ENCODE assay signal across 19 cellular contexts in genomic region chr3:29176501-29176900, GRCh38.
DNase-seq lines count a peak whose midpoint lies in the region; ATAC-seq, FAIRE-seq and TF ChIP-seq lines count a peak whose summit lies in the region.
"Had no signal": no experiment of that assay in that cellular context is flagged by ENCODE, and none has a peak within 500 bp of the region (broad histone marks: within the 10 kb centered on the region; RNA-seq: fewer than 3 reads in every experiment).

No MANE protein-coding gene starts in this region.

- no peaks in the 10 kb centered on the region for H3K9me1 ChIP-seq in endothelial cell of umbilical vein (replicated peaks; ENCODE audit: control insufficient read depth, extremely low read depth, insufficient read depth, low read length)

- ATAC-seq in GM18861 (IDR thresholded peaks at IDR 0.05; ENCODE audit: unreplicated experiment) (no peak), HG03442 (IDR thresholded peaks at IDR 0.05; ENCODE audit: unreplicated experiment) (no peak)
- ATAC-seq: body of pancreas, T-helper 17 cell had no signal

- no TSS peak for BruUV-seq in endothelial cell of umbilical vein (replicated peaks; lab: Mats Ljungman, UMichigan)

- H3K4me2 ChIP-seq in endothelial cell of umbilical vein (ENCODE audit: insufficient read depth, low read length) = no peak overlapping the region
- H3K4me2 ChIP-seq: KMS-11 had no signal

- intact Hi-C loops in endothelial cell of umbilical vein (cut with micrococcal nuclease) = no loop called here

- POLR2A ChIA-PET in endothelial cell of umbilical vein (lab: Charles Lee) = no interaction called here

- H3K27me3 ChIP-seq in endothelial cell of umbilical vein (ENCODE audit: control insufficient read depth in 2 of 2, insufficient read depth in 2 of 2, low read length in 2 of 2) = no peaks in the 10 kb centered on the region
- H3K27me3 ChIP-seq: body of pancreas, spleen, upper lobe of left lung had no signal

- dilution Hi-C loops in endothelial cell of umbilical vein (cut with MboI; ENCODE audit: extremely low pct_ligation_motif_present, low sequenced_read_pairs) = no loop called here

- peaks cover 11% of the 10 kb centered on the region for H3K4me1 ChIP-seq in endothelial cell of umbilical vein (ENCODE audit: control insufficient read depth, extremely low read depth, insufficient read depth, low read length)
- H3K4me1 ChIP-seq: body of pancreas had no signal

- H3K27ac ChIP-seq in endothelial cell of umbilical vein (ENCODE audit: insufficient read depth, low read depth, low read length) = no peak overlapping the region
- H3K27ac ChIP-seq: 22Rv1, body of pancreas, KMS-11, spleen, upper lobe of left lung had no signal

- TF ChIP-seq CTCF in endothelial cell of umbilical vein (IDR thresholded peaks at IDR 0.05; ENCODE audit: extremely low read depth in 1 of 2, insufficient read depth in 1 of 2, low read depth in 1 of 2, low read length in 2 of 2) = no peak

- H3K36me3 ChIP-seq in endothelial cell of umbilical vein (ENCODE audit: control insufficient read depth in 2 of 2, extremely low read depth in 1 of 2, insufficient read depth in 2 of 2, low read length in 2 of 2) = no peaks in the 10 kb centered on the region
- H3K36me3 ChIP-seq: spleen, upper lobe of left lung had no signal

- H3K4me3 ChIP-seq in endothelial cell of umbilical vein (replicated peaks in 1 of 3; ENCODE audit: insufficient read depth in 1 of 3, low read depth in 1 of 3, low read length in 3 of 3) = no peak overlapping the region
- H3K4me3 ChIP-seq: body of pancreas, spleen, upper lobe of left lung had no signal

- no peak overlapping the region for H3K9ac ChIP-seq in endothelial cell of umbilical vein (replicated peaks; ENCODE audit: extremely low read depth, insufficient read depth, low read length)
- H3K9ac ChIP-seq: KMS-11 had no signal

- no peaks in the 10 kb centered on the region for H4K20me1 ChIP-seq in endothelial cell of umbilical vein (replicated peaks; ENCODE audit: control insufficient read depth, extremely low read depth, insufficient read depth, low read length)

- peak; percentile 70 for DNase-seq in DMS153 (lab: John Stamatoyannopoulos, UW)
- DNase-seq in DMS153 treated with DMSO at 0.1 percent for 48 hours (lab: John Stamatoyannopoulos, UW; ENCODE audit: unreplicated experiment) = no peak
- peak; percentile 48 for DNase-seq in NCI-H2196 treated with DMSO at 0.1 percent for 48 hours (lab: John Stamatoyannopoulos, UW; ENCODE audit: unreplicated experiment)
- DNase-seq in endothelial cell of umbilical vein (ENCODE audit: low read depth, low spot score) = no peak
- DNase-seq in pons (ENCODE audit: low spot score) = peak; percentile 54
- DNase-seq in stimulated activated CD4-positive, alpha-beta T cell treated with anti-CD3 and anti-CD28 coated beads, Interleukin-1b, Interleukin-23, amount 100 ng/mL, for 48 hours = no peak
- DNase-seq: activated CD4-positive, alpha-beta memory T cell treated with anti-CD3 and anti-CD28 coated beads, Interleukin-2, amount 10 ng/mL, durations not matched to agents 7 days and 5 days; activated effector memory CD4-positive, alpha-beta T cell treated with anti-CD3 and anti-CD28 coated beads, Interleukin-2, amount 50 U/mL, for 16 hours; body of pancreas; effector memory CD4-positive, alpha-beta T cell; nephron progenitor cell; spleen; T-helper 17 cell; upper lobe of left lung had no signal

- FAIRE-seq in endothelial cell of umbilical vein (lab: Jason Lieb, UNC) = no peak
- FAIRE-seq: frontal cortex had no signal

- H3K79me2 ChIP-seq in endothelial cell of umbilical vein (ENCODE audit: control insufficient read depth, insufficient read depth, low read length) = no peaks in the 10 kb centered on the region

- H3K9me3 ChIP-seq in endothelial cell of umbilical vein (replicated peaks; ENCODE audit: control insufficient read depth, insufficient read depth, low read length) = no peaks in the 10 kb centered on the region
- H3K9me3 ChIP-seq: body of pancreas, spleen, upper lobe of left lung had no signal

- CTCF ChIA-PET in endothelial cell of umbilical vein (lab: Charles Lee) = no interaction called here

- TF ChIP-seq POLR2A in endothelial cell of umbilical vein (IDR thresholded peaks at IDR 0.05; ENCODE audit: low read depth, low read length) = no peak

- peak overlapping the region; percentile 23 for H2AFZ ChIP-seq in endothelial cell of umbilical vein (ENCODE audit: low read depth, low read length)

TF ChIP-seq in endothelial cell of umbilical vein, 7 proteins besides CTCF, POLR2A, EP300 and RAD21:
- TF ChIP-seq JUN (IDR thresholded peaks at IDR 0.05; ENCODE audit: borderline replicate concordance, insufficient read depth, insufficient read length, low read depth) = no peak
- no peak for TF ChIP-seq FOS (IDR thresholded peaks at IDR 0.05; ENCODE audit: borderline replicate concordance, insufficient read depth, low read length)
- TF ChIP-seq MAX (IDR thresholded peaks at IDR 0.05; ENCODE audit: insufficient read depth, insufficient read length) = no peak
- TF ChIP-seq GATA2 (IDR thresholded peaks at IDR 0.05; ENCODE audit: insufficient read depth, insufficient read length, low read depth, low read length) = no peak
- no peak for TF ChIP-seq EZH2 (IDR thresholded peaks at IDR 0.05; ENCODE audit: borderline replicate concordance, low read depth, low read length, severe bottlenecking)
- no peak for TF ChIP-seq MYC (IDR thresholded peaks at IDR 0.05; ENCODE audit: low read depth, low read length)

Comparison
In these comparisons a context has a peak if more than half of its experiments do, and no peak if none do; other contexts are left out.
1. DNase-seq: peak in DMS153 (single experiment), NCI-H2196 treated with DMSO at 0.1 percent for 48 hours (single experiment) and pons (single experiment); none in DMS153 treated with DMSO at 0.1 percent for 48 hours (single experiment), endothelial cell of umbilical vein (single experiment) and stimulated activated CD4-positive, alpha-beta T cell treated with anti-CD3 and anti-CD28 coated beads, Interleukin-1b, Interleukin-23, amount 100 ng/mL, for 48 hours (single experiment).